8 cellular contexts compared by ENCODE assay signal in the genomic region with DNA sequence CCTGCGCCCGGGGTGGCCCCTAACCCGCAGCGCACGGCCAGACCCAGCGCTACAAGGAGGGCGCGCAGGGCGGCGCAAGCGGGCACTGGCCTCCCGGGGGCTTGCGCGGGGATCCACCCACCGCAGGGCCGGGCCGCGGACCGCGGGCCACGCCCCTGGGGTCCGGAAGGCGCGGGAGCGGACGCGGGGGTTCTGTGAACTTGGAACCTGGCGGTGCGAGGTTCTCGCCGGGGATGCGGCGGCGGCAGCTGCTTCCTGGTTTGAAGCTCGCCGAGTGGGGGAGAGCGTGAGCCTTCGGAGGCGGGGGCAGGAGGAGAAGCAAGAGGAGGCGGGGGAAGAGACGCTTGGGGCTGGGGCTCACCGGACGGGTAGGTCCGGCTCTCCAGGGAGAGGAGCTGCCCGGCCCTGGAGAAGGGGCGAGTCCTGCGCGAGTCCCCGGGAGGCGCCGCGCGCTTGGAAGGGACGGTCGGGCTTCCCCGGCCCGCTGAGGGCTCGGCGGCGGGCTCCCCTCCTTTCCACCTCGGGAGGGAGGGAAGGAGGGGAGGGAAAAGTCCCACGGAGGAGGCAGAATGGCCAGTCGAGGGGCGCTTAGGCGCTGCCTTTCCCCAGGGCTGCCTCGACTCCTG. TPM values are rescaled to one million over a fixed set of nuclear protein-coding genes. Genes with fewer than 3 reads are reported as not detected.
DNase-seq lines count a peak whose midpoint lies in the region; ATAC-seq and TF ChIP-seq lines count a peak whose summit lies in the region.

A gene (plus strand): TSS at position 195 of the 626 bp plus-strand sequence. CDS start 523 bp downstream, outside the sequence.

- DNase-seq in NCI-H1436 (lab: John Stamatoyannopoulos, UW) (peak; percentile 57), NCI-H1436 treated with DMSO at 0.1 percent for 48 hours (lab: John Stamatoyannopoulos, UW) (no peak), Peyer's patch (peak; percentile 68 to 93 (median 89)), foreskin melanocyte (peak; percentile 56), occipital lobe (lab: John Stamatoyannopoulos, UW) (no peak)
- peak; percentile 94 for DNase-seq in activated effector memory CD4-positive, alpha-beta T cell treated with anti-CD3 and anti-CD28 coated beads, Interleukin-2, amount 50 U/mL, for 16 hours

- H3K4me1 ChIP-seq in Peyer's patch: peaks cover 0 to 6% (median 0%) of the 10 kb centered on the region in 4 donors

- no peaks in the 10 kb centered on the region for H3K27me3 ChIP-seq in Peyer's patch

- no peaks in the 10 kb centered on the region for H3K36me3 ChIP-seq in Peyer's patch

- ATAC-seq in HG03521 (IDR thresholded peaks at IDR 0.05; ENCODE audit: unreplicated experiment): peak; percentile 46

- peak; percentile 72 to 76 for TF ChIP-seq POLR2A in Peyer's patch (IDR thresholded peaks at IDR 0.05)

- peak in 2 of 6 experiments; percentile 9 to 29 for TF ChIP-seq CTCF in Peyer's patch (IDR thresholded peaks at IDR 0.05)
- no peak for TF ChIP-seq CTCF in subcutaneous adipose tissue (IDR thresholded peaks at IDR 0.05; ENCODE audit: low read depth)

- H3K27ac ChIP-seq in Peyer's patch: peak within 1 kb of the TSS; percentile 80 to 94 (median 82)

- H3K9me3 ChIP-seq in Peyer's patch: no peaks in the 10 kb centered on the region

- peak within 1 kb of the TSS; percentile 54 to 92 (median 66) for H3K4me3 ChIP-seq in Peyer's patch

RNA-seq across cellular contexts. Expression of the gene that starts here (rescaled TPM):
- total RNA-seq in Peyer's patch (10 to 100 TPM; 32.5 to 64.2 (median 53.0) TPM), occipital lobe (21.2 TPM), subcutaneous adipose tissue (10 to 100 TPM; 25.8 to 46.3 (median 36.4) TPM)

Comparison
In these comparisons a context has a peak if more than half of its experiments do, and no peak if none do; other contexts are left out.
1. DNase-seq: peak in NCI-H1436 (single experiment), Peyer's patch (3 of 3), activated effector memory CD4-positive, alpha-beta T cell treated with anti-CD3 and anti-CD28 coated beads, Interleukin-2, amount 50 U/mL, for 16 hours (single experiment) and foreskin melanocyte (single experiment); none in NCI-H1436 treated with DMSO at 0.1 percent for 48 hours (single experiment) and occipital lobe (single experiment).